In genomic region chr3:115623414-115623868, GRCh38 we compare ENCODE assay signal across 8 cellular contexts. TPM values are rescaled to one million over a fixed set of nuclear protein-coding genes. Genes with fewer than 3 reads are reported as not detected.
A peak's percentile ranks its signal among the peaks of the same experiment; 100 is the strongest.
DNase-seq lines count a peak whose midpoint lies in the region; ATAC-seq and TF ChIP-seq lines count a peak whose summit lies in the region.

GAP43 (plus strand) TSS chr3:115623510; CDS start chr3:115623690, 180 bp downstream.

- no peaks in the 10 kb centered on the region for H3K36me3 Mint-ChIP-seq in T-helper 17 cell (ENCODE audit: low read depth)

- CTCF ChIA-PET in A673 (lab: Charles Lee): no interaction called here

- DNase-seq in A673 (ENCODE audit: low spot score): peak; percentile 87
- DNase-seq in HK-2 (ENCODE audit: unreplicated experiment): peak; percentile 12
- DNase-seq in T-helper 17 cell: no peak
- DNase-seq in glomerular visceral epithelial cell (ENCODE audit: extremely low spot score): peak; percentile 47
- no peak for DNase-seq in neuronal stem cell (ENCODE audit: low spot score)
- DNase-seq in activated T-cell treated with anti-CD3 and anti-CD28 coated beads, Interleukin-2, amount 50 U/mL, for 1 hour: no peak
- DNase-seq in AML-193 (lab: John Stamatoyannopoulos, UW): no peak

- peak within 1 kb of the TSS; percentile 44 for H3K4me3 ChIP-seq in A673 (ENCODE audit: low read depth, low read length, poor library complexity, severe bottlenecking)
- H3K4me3 ChIP-seq in neuronal stem cell (ENCODE audit: low read length in 2 of 2): peak within 1 kb of the TSS; percentile 46 to 71

- peaks cover 17% of the 10 kb centered on the region for H3K4me1 Mint-ChIP-seq in T-helper 17 cell

- BruUV-seq in A673 (replicated peaks; lab: Mats Ljungman, UMichigan): no TSS peak

- peak; percentile 46 for ATAC-seq in T-helper 17 cell
- no peak for ATAC-seq in HG02798 (IDR thresholded peaks at IDR 0.05; ENCODE audit: poor library complexity, unreplicated experiment)

- peak within 1 kb of the TSS; percentile 72 for H3K4me3 Mint-ChIP-seq in T-helper 17 cell

- no peak within 1 kb of the TSS for H4K8ac ChIP-seq in neuronal stem cell (ENCODE audit: low read depth, low read length)

- intact Hi-C loops in A673 (cut with micrococcal nuclease; ENCODE audit: unreplicated experiment): no loop called here

- peak within 1 kb of the TSS; percentile 62 for H3K4me2 ChIP-seq in neuronal stem cell (ENCODE audit: insufficient read depth, low read length, poor library complexity, severe bottlenecking)

- H3K27me3 ChIP-seq in A673 (replicated peaks; ENCODE audit: insufficient read depth, low read depth, low read length, poor library complexity) (no peaks in the 10 kb centered on the region), neuronal stem cell (ENCODE audit: control insufficient read depth in 3 of 3, insufficient read depth in 3 of 3, low read depth in 1 of 3, low read length in 3 of 3) (peaks cover 0 to 7% (median 3%) of the 10 kb centered on the region in 3 experiments)

- no peak within 1 kb of the TSS for H3K14ac ChIP-seq in neuronal stem cell (ENCODE audit: low read length)

- H3K27ac ChIP-seq in A673 (ENCODE audit: low read depth, low read length, poor library complexity, severe bottlenecking) (no peak within 1 kb of the TSS), neuronal stem cell (replicated peaks; ENCODE audit: low read length) (no peak within 1 kb of the TSS)

- H3K79me1 ChIP-seq in neuronal stem cell (ENCODE audit: low read depth, low read length): no peaks in the 10 kb centered on the region

- no peak within 1 kb of the TSS for H2BK5ac ChIP-seq in neuronal stem cell (ENCODE audit: low read length)

- H3K4me1 ChIP-seq in A673 (ENCODE audit: insufficient read depth, low read length, poor library complexity, severe bottlenecking) (peaks cover 39% of the 10 kb centered on the region), neuronal stem cell (ENCODE audit: control insufficient read depth in 2 of 2, insufficient read depth in 1 of 2, low read depth in 1 of 2, low read length in 2 of 2) (peaks cover 8 to 20% of the 10 kb centered on the region in 2 donors)

- peaks cover 48% of the 10 kb centered on the region for H3K27me3 Mint-ChIP-seq in T-helper 17 cell

- no peak within 1 kb of the TSS for H4K91ac ChIP-seq in neuronal stem cell (ENCODE audit: low read depth, low read length, poor library complexity)

- no peak within 1 kb of the TSS for H2AK5ac ChIP-seq in neuronal stem cell (ENCODE audit: low read depth, low read length)

- no peak within 1 kb of the TSS for H2BK120ac ChIP-seq in neuronal stem cell (ENCODE audit: low read depth, low read length)

- H3K36me3 ChIP-seq in A673 (ENCODE audit: insufficient read depth, low read length, poor library complexity, severe bottlenecking): no peaks in the 10 kb centered on the region
- no peaks in the 10 kb centered on the region for H3K36me3 ChIP-seq in neuronal stem cell (replicated peaks in 1 of 2; ENCODE audit: control insufficient read depth in 2 of 2, insufficient read depth in 2 of 2, low read length in 2 of 2)

- no peak within 1 kb of the TSS for H3K27ac Mint-ChIP-seq in T-helper 17 cell

- H2BK12ac ChIP-seq in neuronal stem cell (ENCODE audit: low read length): no peak within 1 kb of the TSS

- POLR2A ChIA-PET in A673 (lab: Charles Lee; ENCODE audit: low non-redundant PET): no interaction called here

- H2BK15ac ChIP-seq in neuronal stem cell (ENCODE audit: low read length): no peak within 1 kb of the TSS

- TF ChIP-seq CTCF in A673 (conservative IDR thresholded peaks at IDR 0.05; ENCODE audit: low read depth, low read length): 0 out of 2 replicates have a peak, but pooled peaks have one; percentile 0

- no peak within 1 kb of the TSS for H3K9ac ChIP-seq in neuronal stem cell (ENCODE audit: low read depth, low read length, poor library complexity)

- no peak within 1 kb of the TSS for H3K4ac ChIP-seq in neuronal stem cell (ENCODE audit: low read length)

- H3K23ac ChIP-seq in neuronal stem cell (ENCODE audit: low read depth, low read length, poor library complexity): no peak within 1 kb of the TSS

- H3K9me3 ChIP-seq in A673 (ENCODE audit: low read depth, low read length, poor library complexity, severe bottlenecking): no peaks in the 10 kb centered on the region
- H3K9me3 ChIP-seq in T-helper 17 cell (ENCODE audit: control insufficient read depth, low read length, poor library complexity, severe bottlenecking): no peaks in the 10 kb centered on the region
- H3K9me3 ChIP-seq in neuronal stem cell (replicated peaks in 1 of 2; ENCODE audit: control insufficient read depth in 2 of 2, insufficient read depth in 1 of 2, low read depth in 1 of 2, low read length in 2 of 2): no peaks in the 10 kb centered on the region

- no CpG with 5 or more reads among the region's 16 CpGs for WGBS in neuronal stem cell (ENCODE audit: extremely low coverage in 2 of 2, insufficient read length in 2 of 2, insufficient replicate concordance in 1 of 2), 2 donors

- peak within 1 kb of the TSS; percentile 12 for H3K18ac ChIP-seq in neuronal stem cell (ENCODE audit: low read length)

- peak within 1 kb of the TSS; percentile 88 for H2AFZ ChIP-seq in neuronal stem cell (ENCODE audit: low read length)

RNA-seq across cellular contexts. Expression of gene GAP43, which starts in this region (rescaled TPM):
- total RNA-seq in A673 (2021): 31.6 and 42.0 TPM in 2 replicates
- total RNA-seq in T-helper 17 cell: not detected
- polyA plus RNA-seq in neuronal stem cell (2013, experiment 1 of 2): 5.2 TPM
- polyA plus RNA-seq in neuronal stem cell (2013, experiment 2 of 2): 5.1 TPM

Comparison
In these comparisons a context has a peak if more than half of its experiments do, and no peak if none do; other contexts are left out.
1. RNA of gene GAP43 (total RNA-seq): 31.6 to 42.0 TPM in A673; not detected in T-helper 17 cell; every median in the first group is over 10 times any median in the second.
2. Peak in ATAC-seq in T-helper 17 cell; RNA of the gene not detected or under 1 TPM.
3. DNase-seq: peak in A673 (single experiment), HK-2 (single experiment) and glomerular visceral epithelial cell (single experiment); none in T-helper 17 cell (0 of 3), neuronal stem cell (single experiment), activated T-cell treated with anti-CD3 and anti-CD28 coated beads, Interleukin-2, amount 50 U/mL, for 1 hour (single experiment) and AML-193 (0 of 2).